In the genomic region with DNA sequence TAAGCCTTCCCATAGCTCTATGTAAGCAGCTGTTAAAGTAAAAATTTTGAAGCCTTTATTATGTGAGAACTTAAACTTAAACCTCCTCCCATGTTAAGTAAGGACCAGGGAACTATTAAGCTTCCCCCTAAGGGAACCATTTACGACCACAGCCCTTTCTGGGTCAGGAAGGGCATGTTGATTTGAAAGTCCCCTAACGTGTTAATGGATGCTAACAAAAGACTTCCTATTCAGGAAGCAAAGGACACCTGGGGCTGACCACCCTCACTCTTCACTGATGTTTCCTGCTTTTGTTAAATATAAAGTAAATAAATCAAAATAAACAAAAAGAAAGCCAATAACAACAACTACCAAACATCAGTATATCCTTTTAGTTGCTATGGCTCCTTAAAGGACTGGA, we compare ENCODE assay signal across 25 cellular contexts.
"Had no signal": no experiment of that assay in that cellular context is flagged by ENCODE, and none has a peak within 500 bp of the region (broad histone marks: within the 10 kb centered on the region; RNA-seq: fewer than 3 reads in every experiment).

No MANE protein-coding gene starts in this region.

- FAIRE-seq: frontal cortex had no signal

- H3K36me3 ChIP-seq: brain microvascular endothelial cell, heart left ventricle, prostate gland, transverse colon, vagina had no signal

- H3K36me3 Mint-ChIP-seq: activated naive CD8-positive, alpha-beta T cell treated with anti-CD3 and anti-CD28 coated beads, Interleukin-2, amount 10 ng/mL, durations not matched to agents 7 days and 5 days had no signal

- H3K9me3 Mint-ChIP-seq: activated naive CD8-positive, alpha-beta T cell treated with anti-CD3 and anti-CD28 coated beads, Interleukin-2, amount 10 ng/mL, durations not matched to agents 7 days and 5 days; central memory CD8-positive, alpha-beta T cell had no signal

- H3K27ac Mint-ChIP-seq: activated naive CD8-positive, alpha-beta T cell treated with anti-CD3 and anti-CD28 coated beads, Interleukin-2, amount 10 ng/mL, durations not matched to agents 7 days and 5 days; nephron progenitor cell had no signal

- ATAC-seq: heart left ventricle; left ventricle myocardium superior; right cardiac atrium; stimulated activated naive CD8-positive, alpha-beta T cell treated with anti-CD3 and anti-CD28 coated beads, Interleukin-15, Interleukin-2, amounts not matched to agents 100 U/mL and 50 U/mL, for 24 hours had no signal

- DNase-seq: activated CD4-positive, alpha-beta T cell treated with anti-CD3 and anti-CD28 coated beads for 1 hour; activated CD4-positive, alpha-beta T cell treated with anti-CD3 and anti-CD28 coated beads, Interleukin-2, amount 50 U/mL, for 4 hours; activated naive CD4-positive, alpha-beta T cell; activated naive CD8-positive, alpha-beta T cell treated with anti-CD3 and anti-CD28 coated beads, Interleukin-2, amount 10 ng/mL, durations not matched to agents 7 days and 5 days; activated T-cell treated with anti-CD3 and anti-CD28 coated beads for 4 hours; anterior cingulate cortex; brain microvascular endothelial cell; effector memory CD4-positive, alpha-beta T cell; heart left ventricle; kidney glomerular epithelial cell; left ventricle myocardium superior; mesenchymal stem cell; nephron progenitor cell; right cardiac atrium; stimulated activated CD4-positive, alpha-beta T cell treated with anti-CD3 and anti-CD28 coated beads, Interleukin-4, amount 100 ng/mL, for 24 hours; stimulated activated CD8-positive, alpha-beta memory T cell treated with anti-CD3 and anti-CD28 coated beads, Interleukin-4, amount 100 ng/mL, for 48 hours; stimulated activated naive CD8-positive, alpha-beta T cell treated with anti-CD3 and anti-CD28 coated beads, Interleukin-15, Interleukin-2, amounts not matched to agents 100 U/mL and 50 U/mL, for 24 hours; T1000; transverse colon had no signal

- H3K4me1 Mint-ChIP-seq: activated naive CD8-positive, alpha-beta T cell treated with anti-CD3 and anti-CD28 coated beads, Interleukin-2, amount 10 ng/mL, durations not matched to agents 7 days and 5 days; central memory CD8-positive, alpha-beta T cell had no signal

- H3K27ac ChIP-seq: brain microvascular endothelial cell, epithelial cell of prostate, heart left ventricle, prostate gland, skin epidermis, transverse colon, vagina had no signal

- H3K4me1 ChIP-seq: heart left ventricle, prostate gland, transverse colon, vagina had no signal

- H3K9me3 ChIP-seq: heart left ventricle, prostate gland, transverse colon, vagina had no signal

- H3K27me3 ChIP-seq: brain microvascular endothelial cell, transverse colon, vagina had no signal

- H3K4me3 Mint-ChIP-seq: activated naive CD8-positive, alpha-beta T cell treated with anti-CD3 and anti-CD28 coated beads, Interleukin-2, amount 10 ng/mL, durations not matched to agents 7 days and 5 days; central memory CD8-positive, alpha-beta T cell; nephron progenitor cell had no signal

- H3K4me3 ChIP-seq: heart left ventricle, prostate gland, skin epidermis, transverse colon, vagina had no signal
